ENCODE assay signal across 8 cellular contexts in the genomic region with DNA sequence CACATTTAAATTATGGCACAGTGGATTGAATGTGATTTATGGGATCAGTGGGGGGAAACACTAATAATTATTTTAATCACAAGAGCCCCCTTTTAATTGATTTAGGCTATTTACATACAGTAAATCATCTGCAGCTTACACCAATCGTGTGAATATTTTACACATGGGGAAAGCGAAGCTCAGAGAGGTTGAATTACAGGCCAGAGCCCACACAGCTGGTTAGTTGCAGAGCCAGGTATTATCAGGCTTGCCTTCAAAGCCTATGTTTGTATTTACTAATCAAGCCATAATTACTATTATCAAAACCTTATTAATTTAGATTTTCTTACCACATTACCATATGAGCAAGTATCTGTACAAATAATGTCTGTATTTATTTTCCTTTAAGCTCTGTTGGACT. TPM values are rescaled to one million over a fixed set of nuclear protein-coding genes. Genes with fewer than 3 reads are reported as not detected.
DNase-seq lines count a peak whose midpoint lies in the region; ATAC-seq and TF ChIP-seq lines count a peak whose summit lies in the region.

No MANE protein-coding gene starts in this region.

- H3K4me3 Mint-ChIP-seq in progenitor cell of endocrine pancreas (ENCODE audit: low read depth), result peak overlapping the region; percentile 88

- peak overlapping the region; percentile 66 for H3K9ac ChIP-seq in ES-I3 (ENCODE audit: low read depth, low read length)

- no peaks in the 10 kb centered on the region for H3K9me3 Mint-ChIP-seq in progenitor cell of endocrine pancreas (ENCODE audit: low read depth)

- peaks cover 20% of the 10 kb centered on the region for H3K4me1 Mint-ChIP-seq in progenitor cell of endocrine pancreas (ENCODE audit: low read depth)

- H3K36me3 ChIP-seq in ES-I3 (ENCODE audit: insufficient read depth, low read length), result no peaks in the 10 kb centered on the region

- DNase-seq in OCI-M1 (lab: John Stamatoyannopoulos, UW) (peak; percentile 50), epithelial cell of esophagus (ENCODE audit: low read depth) (no peak), progenitor cell of endocrine pancreas (ENCODE audit: low spot score, unreplicated experiment) (no peak), GOT3 (lab: John Stamatoyannopoulos, UW) (no peak), dermis blood vessel endothelial cell (no peak)

- peak overlapping the region; percentile 92 for H3K4me3 ChIP-seq in epithelial cell of esophagus (ENCODE audit: low read length)

- peak overlapping the region; percentile 97 for H3K27ac Mint-ChIP-seq in progenitor cell of endocrine pancreas

- H3K27me3 Mint-ChIP-seq in progenitor cell of endocrine pancreas, result no peaks in the 10 kb centered on the region

- no peaks in the 10 kb centered on the region for H3K36me3 Mint-ChIP-seq in progenitor cell of endocrine pancreas (ENCODE audit: insufficient read depth)

- H3K9me3 ChIP-seq in ES-I3 (ENCODE audit: control insufficient read depth, insufficient read depth, low read length), result no peaks in the 10 kb centered on the region

- ATAC-seq in HG03025 (IDR thresholded peaks at IDR 0.05; ENCODE audit: low FRiP score, unreplicated experiment) (no peak), esophagus mucosa (no peak)

- peaks cover 3% of the 10 kb centered on the region; the same call in 1 of the 2 replicates for H3K4me1 ChIP-seq in ES-I3 (ENCODE audit: insufficient read depth, low read length)

- TF ChIP-seq CTCF in epithelial cell of esophagus (IDR thresholded peaks at IDR 0.05; ENCODE audit: insufficient read depth, low read depth, low read length, missing control alignments) (no peak), progenitor cell of endocrine pancreas (IDR thresholded peaks at IDR 0.05; ENCODE audit: unreplicated experiment) (no peak)

RNA-seq across cellular contexts. Expression of a gene that starts 0.7 kb away (rescaled TPM):
- total RNA-seq in progenitor cell of endocrine pancreas (31.6 and 38.9 TPM in 2 replicates), esophagus mucosa (30.1 TPM), dermis blood vessel endothelial cell (38.2 and 48.2 TPM in 2 replicates)

RNA-seq across cellular contexts. Expression of a gene that starts 1.5 kb away (rescaled TPM):
- total RNA-seq in progenitor cell of endocrine pancreas (80.1 and 83.1 TPM in 2 replicates), esophagus mucosa (15.4 TPM), dermis blood vessel endothelial cell (87.3 and 143 TPM in 2 replicates)
